In genomic region chr5:169160405-169160901, GRCh38 we compare ENCODE assay signal across 1 cellular context.
TF ChIP-seq lines count a peak whose summit lies in the region.

No MANE protein-coding gene starts in this region.

TF ChIP-seq in HepG2, 621 proteins besides CTCF, POLR2A, EP300 and RAD21 (continued from another document):
- TF ChIP-seq PRDM15 (CRISPR knock-in tag; IDR thresholded peaks at IDR 0.05) (no peak), HMGA1 (CRISPR knock-in tag; conservative IDR thresholded peaks at IDR 0.05) (no peak), U2AF1 (optimal IDR thresholded peaks at IDR 0.05; ENCODE audit: low read depth, low read length) (no peak), SP2 (CRISPR knock-in tag; IDR thresholded peaks at IDR 0.05) (no peak)
